In the genomic region with DNA sequence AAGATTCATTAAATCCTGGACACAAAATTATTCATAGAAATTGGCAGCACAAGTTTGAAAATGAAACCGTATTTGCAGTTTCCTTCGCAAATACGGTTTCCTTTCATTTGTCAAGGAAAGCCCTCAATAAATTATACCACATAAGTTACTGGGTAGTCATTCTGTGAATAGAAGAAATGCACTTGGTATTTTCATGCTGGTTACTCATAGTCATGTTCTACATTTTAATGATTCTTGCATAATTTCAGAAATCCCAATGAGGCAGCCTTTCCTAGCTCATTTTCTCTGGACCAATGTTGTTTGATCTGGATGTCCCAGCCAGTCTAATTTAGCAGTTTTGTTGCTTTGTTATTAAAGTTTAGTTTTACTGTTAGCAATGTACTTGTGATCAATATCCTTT, we compare ENCODE assay signal across 25 cellular contexts. TPM values are rescaled to one million over a fixed set of nuclear protein-coding genes. Genes with fewer than 3 reads are reported as not detected.
A peak's percentile ranks its signal among the peaks of the same experiment; 100 is the strongest.
DNase-seq lines count a peak whose midpoint lies in the region; ATAC-seq, FAIRE-seq and TF ChIP-seq lines count a peak whose summit lies in the region.
"Had no signal": no experiment of that assay in that cellular context is flagged by ENCODE, and none has a peak within 500 bp of the region (broad histone marks: within the 10 kb centered on the region; RNA-seq: fewer than 3 reads in every experiment).

No MANE protein-coding gene starts in this region.

- no peaks in the 10 kb centered on the region for H3K79me2 ChIP-seq in mammary epithelial cell (ENCODE audit: insufficient read depth, low read length)

- in situ Hi-C loops in mammary epithelial cell (cut with MboI; ENCODE audit: low sequenced_read_pairs in 2 of 2), result no loop called here

- DNase-seq in mammary epithelial cell (peak; percentile 26), MCF 10A (ENCODE audit: unreplicated experiment) (no peak), adipocyte (ENCODE audit: low read depth) (peak; percentile 35), fibroblast of villous mesenchyme (ENCODE audit: low read depth) (peak; percentile 32), type B pancreatic cell (ENCODE audit: extremely low spot score, unreplicated experiment) (no peak), frontal cortex (ENCODE audit: low spot score in 2 of 2) (no peak)
- DNase-seq: activated T-cell treated with anti-CD3 and anti-CD28 coated beads, Interleukin-2, amount 50 U/mL, for 48 hours; CD8-positive, alpha-beta memory T cell; DMS79; effector CD4-positive, alpha-beta T cell; gastrocnemius medialis; KBM-7; left colon; NCI-H1092 treated with DMSO at 0.1 percent for 48 hours; NCI-H510A treated with DMSO at 0.1 percent for 48 hours; retina; SHP77 treated with DMSO at 0.1 percent for 48 hours; thyroid gland; WERI-Rb-1 had no signal

- 93% methylated on average over 3 of the region's 3 CpGs for WGBS in mammary epithelial cell (ENCODE audit: low coverage, missing lambda C conversion rate)

- no peaks in the 10 kb centered on the region for H3K36me3 ChIP-seq in mammary epithelial cell (ENCODE audit: insufficient read depth, low read length)
- H3K36me3 ChIP-seq in adipocyte (ENCODE audit: control insufficient read depth, insufficient read depth, low read length, severe bottlenecking), result no peaks in the 10 kb centered on the region
- H3K36me3 ChIP-seq: gastrocnemius medialis, neural progenitor cell, thyroid gland, WERI-Rb-1 had no signal

- no peaks in the 10 kb centered on the region for H3K9me3 Mint-ChIP-seq in MCF 10A (ENCODE audit: unreplicated experiment)
- H3K9me3 Mint-ChIP-seq in type B pancreatic cell, result no peaks in the 10 kb centered on the region
- H3K9me3 Mint-ChIP-seq: CD8-positive, alpha-beta memory T cell; neural progenitor cell; T-helper 1 cell treated with Interleukin-12 subunit alpha and Interleukin-12 subunit beta and Interleukin-4 antibody, amounts not matched to agents 30 μg/mL and 1 μg/mL, for 36 hours had no signal

- intact Hi-C loops in mammary epithelial cell (cut with micrococcal nuclease) (no loop called here), MCF 10A (cut with micrococcal nuclease) (no loop called here)

- H3K4me3 ChIP-seq in mammary epithelial cell (replicated peaks in 1 of 3; ENCODE audit: insufficient read depth in 1 of 3, low read depth in 2 of 3, low read length in 3 of 3), result no peak overlapping the region
- H3K4me3 ChIP-seq in adipocyte (ENCODE audit: low read length), result peak overlapping the region; percentile 67
- H3K4me3 ChIP-seq in fibroblast of villous mesenchyme (ENCODE audit: low read depth, low read length), result no peak overlapping the region
- H3K4me3 ChIP-seq: A549, gastrocnemius medialis, neural progenitor cell, thyroid gland had no signal

- H3K27ac Mint-ChIP-seq in MCF 10A (ENCODE audit: low read depth, unreplicated experiment), result no peak overlapping the region
- H3K27ac Mint-ChIP-seq in type B pancreatic cell, result no peak overlapping the region
- H3K27ac Mint-ChIP-seq: activated naive CD8-positive, alpha-beta T cell; CD8-positive, alpha-beta memory T cell; neural progenitor cell; T-helper 1 cell treated with Interleukin-12 subunit alpha and Interleukin-12 subunit beta and Interleukin-4 antibody, amounts not matched to agents 30 μg/mL and 1 μg/mL, for 36 hours had no signal

- H2AFZ ChIP-seq in mammary epithelial cell (ENCODE audit: low read depth, low read length), result no peak overlapping the region
- H2AFZ ChIP-seq: neural progenitor cell had no signal

- CTCF ChIA-PET in mammary epithelial cell (lab: Charles Lee; ENCODE audit: low non-redundant PET) (no interaction called here), MCF 10A (lab: Yijun Ruan, JAX) (no interaction called here)

- H4K20me1 ChIP-seq in mammary epithelial cell (ENCODE audit: insufficient read depth, low read length), result no peaks in the 10 kb centered on the region

- H3K4me1 ChIP-seq in mammary epithelial cell (ENCODE audit: insufficient read depth, low read length), result no peaks in the 10 kb centered on the region
- peaks cover 25% of the 10 kb centered on the region for H3K4me1 ChIP-seq in adipocyte (ENCODE audit: control insufficient read depth, insufficient read depth, low read length)
- H3K4me1 ChIP-seq: A549, gastrocnemius medialis, neural progenitor cell, thyroid gland had no signal

- no peaks in the 10 kb centered on the region for H3K36me3 Mint-ChIP-seq in MCF 10A (ENCODE audit: insufficient read depth, unreplicated experiment)
- no peaks in the 10 kb centered on the region for H3K36me3 Mint-ChIP-seq in type B pancreatic cell
- H3K36me3 Mint-ChIP-seq: neural progenitor cell had no signal

- no peak overlapping the region for H3K27ac ChIP-seq in mammary epithelial cell (ENCODE audit: insufficient read depth, low read depth, low read length)
- H3K27ac ChIP-seq: A549, gastrocnemius medialis, neural progenitor cell, thyroid gland, WERI-Rb-1 had no signal

- H3K27me3 Mint-ChIP-seq in MCF 10A (ENCODE audit: insufficient read depth, unreplicated experiment) (no peaks in the 10 kb centered on the region), type B pancreatic cell (peaks cover 4% of the 10 kb centered on the region)
- H3K27me3 Mint-ChIP-seq: activated naive CD8-positive, alpha-beta T cell had no signal

- FAIRE-seq in frontal cortex (lab: Jason Lieb, UNC), result no peak

- TF ChIP-seq CTCF in mammary epithelial cell (conservative IDR thresholded peaks at IDR 0.05 in 1 of 2, IDR thresholded peaks at IDR 0.05 in 1 of 2; ENCODE audit: extremely low read depth in 1 of 2, insufficient read depth in 1 of 2, low read depth in 1 of 2, low read length in 2 of 2), result no peak
- no peak for TF ChIP-seq CTCF in MCF 10A (IDR thresholded peaks at IDR 0.05; ENCODE audit: unreplicated experiment)
- no peak for TF ChIP-seq CTCF in fibroblast of villous mesenchyme (IDR thresholded peaks at IDR 0.05; ENCODE audit: insufficient read depth, low read depth, low read length)
- no peak for TF ChIP-seq CTCF in type B pancreatic cell (conservative IDR thresholded peaks at IDR 0.05)

- dilution Hi-C loops in mammary epithelial cell (cut with HindIII; ENCODE audit: low sequenced_read_pairs), result no loop called here

- BruUV-seq in mammary epithelial cell (replicated peaks; lab: Mats Ljungman, UMichigan) (no TSS peak), MCF 10A (replicated peaks; lab: Mats Ljungman, UMichigan) (no TSS peak)

- H3K9ac ChIP-seq in mammary epithelial cell (ENCODE audit: insufficient read depth, low read length) (no peak overlapping the region), adipocyte (ENCODE audit: low read length) (peak overlapping the region; percentile 27)
- H3K9ac ChIP-seq: neural progenitor cell had no signal

- H3K4me2 ChIP-seq in mammary epithelial cell (ENCODE audit: insufficient read depth, low read depth, low read length), result no peak overlapping the region
- H3K4me2 ChIP-seq: A549, neural progenitor cell had no signal

- H3K4me1 Mint-ChIP-seq in MCF 10A (ENCODE audit: insufficient read depth, unreplicated experiment) (peaks cover 6% of the 10 kb centered on the region), type B pancreatic cell (ENCODE audit: unreplicated experiment) (no peaks in the 10 kb centered on the region)
- H3K4me1 Mint-ChIP-seq: neural progenitor cell had no signal

- no peaks in the 10 kb centered on the region for H3K27me3 ChIP-seq in mammary epithelial cell (ENCODE audit: insufficient read depth, low read length)
- H3K27me3 ChIP-seq in adipocyte (replicated peaks; ENCODE audit: control insufficient read depth, insufficient read depth, low read length), result no peaks in the 10 kb centered on the region
- H3K27me3 ChIP-seq: gastrocnemius medialis, neural progenitor cell, thyroid gland had no signal

- ATAC-seq in GM18511 (IDR thresholded peaks at IDR 0.05; ENCODE audit: unreplicated experiment) (no peak), GM18502 (IDR thresholded peaks at IDR 0.05; ENCODE audit: poor library complexity, unreplicated experiment) (no peak)
- ATAC-seq: A549, gastrocnemius medialis, left colon had no signal

- H3K9me3 ChIP-seq in mammary epithelial cell (replicated peaks; ENCODE audit: insufficient read depth, low read length) (no peaks in the 10 kb centered on the region), adipocyte (ENCODE audit: control insufficient read depth, low read length) (no peaks in the 10 kb centered on the region)
- H3K9me3 ChIP-seq: A549, gastrocnemius medialis, thyroid gland had no signal

- H3K4me3 Mint-ChIP-seq in MCF 10A (ENCODE audit: unreplicated experiment) (no peak overlapping the region), type B pancreatic cell (no peak overlapping the region)
- H3K4me3 Mint-ChIP-seq: activated naive CD8-positive, alpha-beta T cell; CD8-positive, alpha-beta memory T cell; neural progenitor cell had no signal

- POLR2A ChIA-PET in MCF 10A (lab: Yijun Ruan, JAX), result no interaction called here

RNA-seq across cellular contexts. Expression of a gene that starts 43.2 kb away (rescaled TPM):
- total RNA-seq in mammary epithelial cell, result under 1 TPM; 0.12 to 0.50 TPM
- polyA plus RNA-seq in mammary epithelial cell, result 0.06 TPM
- not detected for polyA minus RNA-seq in mammary epithelial cell
- total RNA-seq in MCF 10A (2022), result 0.47 and 0.49 TPM in 2 replicates
- total RNA-seq in fibroblast of villous mesenchyme, result 1.3 and 2.3 TPM in 2 replicates
- 1.1 and 3.0 TPM in 2 replicates for total RNA-seq in type B pancreatic cell (ENCODE audit: low replicate concordance)
- 6.9 TPM for total RNA-seq in frontal cortex
- polyA plus RNA-seq: CD8-positive, alpha-beta memory T cell had no signal

Comparison
In these comparisons a context has a peak if more than half of its experiments do, and no peak if none do; other contexts are left out.
1. DNase-seq: peak in mammary epithelial cell (single experiment), adipocyte (single experiment) and fibroblast of villous mesenchyme (single experiment); none in MCF 10A (single experiment), type B pancreatic cell (single experiment) and frontal cortex (0 of 2).